ENCODE assay signal across 8 cellular contexts in the genomic region with DNA sequence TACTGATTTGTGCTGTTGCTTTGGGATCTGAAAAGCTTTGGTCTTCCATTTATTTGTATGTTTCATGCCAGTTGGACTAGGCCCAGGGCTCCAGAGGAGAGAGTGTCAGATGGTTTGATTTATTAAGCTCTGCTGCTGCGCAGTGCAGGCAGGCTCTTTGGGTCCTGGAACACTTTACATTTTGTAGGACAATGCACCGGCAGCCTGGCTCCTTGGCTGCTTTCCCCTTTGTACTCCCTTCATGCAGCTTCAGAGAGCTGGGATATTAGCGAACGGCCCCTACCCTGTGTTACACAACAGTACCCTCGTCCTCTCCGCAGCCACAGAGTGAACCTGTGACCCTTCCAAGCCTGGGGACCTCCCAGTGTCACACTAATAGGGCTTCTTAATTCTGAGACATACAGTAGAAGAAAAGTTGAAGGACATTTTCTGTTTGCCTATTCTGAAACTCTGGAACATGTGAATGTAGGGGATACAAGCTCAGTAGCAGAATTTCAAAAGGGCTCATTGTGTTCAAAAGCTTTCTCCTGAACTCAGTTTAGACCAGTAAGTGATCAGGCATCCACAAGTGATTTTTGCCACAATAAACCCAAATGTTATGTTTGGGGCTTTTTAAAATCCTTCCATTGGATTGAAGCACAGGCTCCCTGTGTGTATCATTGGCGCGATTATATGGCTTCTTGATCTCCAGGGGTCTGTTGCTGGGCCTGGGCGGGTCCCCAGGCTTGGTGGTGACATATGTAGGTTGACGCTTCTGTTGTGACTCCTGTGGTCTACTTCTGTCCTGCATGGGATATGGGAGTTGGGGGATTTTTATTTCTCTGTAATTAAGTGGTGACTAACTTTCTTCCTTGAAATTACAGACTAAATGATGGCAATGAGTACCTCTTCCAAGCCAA. TPM values are rescaled to one million over a fixed set of nuclear protein-coding genes. Genes with fewer than 3 reads are reported as not detected.
A peak's percentile ranks its signal among the peaks of the same experiment; 100 is the strongest.
DNase-seq lines count a peak whose midpoint lies in the region; ATAC-seq and TF ChIP-seq lines count a peak whose summit lies in the region.

No MANE protein-coding gene starts in this region.

- no peaks in the 10 kb centered on the region for H3K27me3 ChIP-seq in right lobe of liver

- H3K27ac ChIP-seq in cingulate gyrus (ENCODE audit: low read depth, low read length), result peak overlapping the region; percentile 94
- peak overlapping the region; percentile 20 to 92 (median 89) for H3K27ac ChIP-seq in right lobe of liver

- peak overlapping the region; percentile 81 to 90 for H3K27ac Mint-ChIP-seq in stimulated activated naive CD8-positive, alpha-beta T cell treated with anti-CD3 and anti-CD28 coated beads, Interleukin-15, amount 100 ng/mL, for 72 hours

- 34% methylated on average over 10 of the region's 10 CpGs for WGBS in right lobe of liver (ENCODE audit: insufficient coverage, low coverage, low lambda C conversion rate, missing lambda C conversion rate)

- TF ChIP-seq POLR2A in right lobe of liver (IDR thresholded peaks at IDR 0.05), result no peak

- peak; percentile 32 to 83 (median 77) for ATAC-seq in right lobe of liver
- no peak for ATAC-seq in stimulated activated naive CD8-positive, alpha-beta T cell treated with anti-CD3 and anti-CD28 coated beads, Interleukin-15, amount 100 ng/mL, for 72 hours
- no peak for ATAC-seq in HG03432 (IDR thresholded peaks at IDR 0.05; ENCODE audit: unreplicated experiment)
- no peak for ATAC-seq in GM19328 (IDR thresholded peaks at IDR 0.05; ENCODE audit: unreplicated experiment)

- TF ChIP-seq CTCF in right lobe of liver (IDR thresholded peaks at IDR 0.05), result no peak

- no peaks in the 10 kb centered on the region for H3K9me3 ChIP-seq in right lobe of liver

- intact Hi-C loops in right lobe of liver (cut with DNase I), result no loop called here

- peaks cover 17% of the 10 kb centered on the region for H3K4me1 Mint-ChIP-seq in stimulated activated naive CD8-positive, alpha-beta T cell treated with anti-CD3 and anti-CD28 coated beads, Interleukin-15, amount 100 ng/mL, for 72 hours

- peaks cover 8 to 23% (median 11%) of the 10 kb centered on the region in 4 donors for H3K36me3 ChIP-seq in right lobe of liver

- H3K4me3 ChIP-seq in right lobe of liver, result no peak overlapping the region

- H3K4me3 Mint-ChIP-seq in stimulated activated naive CD8-positive, alpha-beta T cell treated with anti-CD3 and anti-CD28 coated beads, Interleukin-15, amount 100 ng/mL, for 72 hours, result no peak overlapping the region

- no peaks in the 10 kb centered on the region for H3K27me3 Mint-ChIP-seq in stimulated activated naive CD8-positive, alpha-beta T cell treated with anti-CD3 and anti-CD28 coated beads, Interleukin-15, amount 100 ng/mL, for 72 hours

- peaks cover 0 to 56% (median 32%) of the 10 kb centered on the region in 4 donors for H3K4me1 ChIP-seq in right lobe of liver

- DNase-seq in NCI-H446 (lab: John Stamatoyannopoulos, UW) (peak; percentile 89 to 94), right lobe of liver (peak in 2 of 3 donors; percentile 86 to 89), EL (no peak), HUDEP-2 (lab: John Stamatoyannopoulos, UW; ENCODE audit: unreplicated experiment in 76 of 76) (no peak)
- DNase-seq in stimulated activated naive CD8-positive, alpha-beta T cell treated with anti-CD3 and anti-CD28 coated beads, Interleukin-15, amount 100 ng/mL, for 72 hours, result no peak

- H3K9me3 Mint-ChIP-seq in stimulated activated naive CD8-positive, alpha-beta T cell treated with anti-CD3 and anti-CD28 coated beads, Interleukin-15, amount 100 ng/mL, for 72 hours, result no peaks in the 10 kb centered on the region

RNA-seq across cellular contexts. Expression of a gene that starts 56.5 kb away (rescaled TPM):
- 1 to 10 TPM in 4 of 6 experiments, under 1 TPM in 2; 0.82 to 2.5 (median 1.5) TPM for total RNA-seq in right lobe of liver

Comparison
In these comparisons a context has a peak if more than half of its experiments do, and no peak if none do; other contexts are left out.
1. DNase-seq: peak in NCI-H446 (2 of 2) and right lobe of liver (2 of 3); none in stimulated activated naive CD8-positive, alpha-beta T cell treated with anti-CD3 and anti-CD28 coated beads, Interleukin-15, amount 100 ng/mL, for 72 hours (0 of 2), EL (single experiment) and HUDEP-2 (0 of 76).
2. ATAC-seq: peak in right lobe of liver (4 of 4); none in stimulated activated naive CD8-positive, alpha-beta T cell treated with anti-CD3 and anti-CD28 coated beads, Interleukin-15, amount 100 ng/mL, for 72 hours (single experiment), HG03432 (single experiment) and GM19328 (single experiment).